In genomic region chr15:89445553-89445952, GRCh38 we compare ENCODE assay signal across 1 cellular context.
TF ChIP-seq lines count a peak whose summit lies in the region.

No MANE protein-coding gene starts in this region.

TF ChIP-seq in A549, 52 proteins besides CTCF, POLR2A, EP300 and RAD21 (continued from another document):
- TF ChIP-seq MAZ (IDR thresholded peaks at IDR 0.05; ENCODE audit: borderline replicate concordance, low read depth, low read length): no peak
- no peak for TF ChIP-seq RARB (CRISPR knock-in tag; IDR thresholded peaks at IDR 0.05)
- TF ChIP-seq FOXS1 (CRISPR knock-in tag; IDR thresholded peaks at IDR 0.05): no peak
- no peak for TF ChIP-seq REST (IDR thresholded peaks at IDR 0.05)
- TF ChIP-seq HDAC2 (IDR thresholded peaks at IDR 0.05): no peak
- TF ChIP-seq KDM1A (IDR thresholded peaks at IDR 0.05; ENCODE audit: low read depth): no peak
- TF ChIP-seq MAFK (IDR thresholded peaks at IDR 0.05; ENCODE audit: partially characterized antibody): no peak
- TF ChIP-seq E2F6 (IDR thresholded peaks at IDR 0.05; ENCODE audit: borderline replicate concordance, low read depth): no peak
- TF ChIP-seq BHLHE40 (IDR thresholded peaks at IDR 0.05; ENCODE audit: low read depth, low read length): no peak
- TF ChIP-seq HOXB13 (CRISPR knock-in tag; IDR thresholded peaks at IDR 0.05; ENCODE audit: low read depth): no peak
- TF ChIP-seq PHF8 (IDR thresholded peaks at IDR 0.05; ENCODE audit: borderline replicate concordance, low read depth): no peak
- no peak for TF ChIP-seq NR3C1 (IDR thresholded peaks at IDR 0.05)
- TF ChIP-seq JUN (IDR thresholded peaks at IDR 0.05): no peak
- no peak for TF ChIP-seq NPAS2 (CRISPR knock-in tag; IDR thresholded peaks at IDR 0.05; ENCODE audit: borderline replicate concordance)
TF ChIP-seq in A549: peak in this region for 0.
